In the genomic region with DNA sequence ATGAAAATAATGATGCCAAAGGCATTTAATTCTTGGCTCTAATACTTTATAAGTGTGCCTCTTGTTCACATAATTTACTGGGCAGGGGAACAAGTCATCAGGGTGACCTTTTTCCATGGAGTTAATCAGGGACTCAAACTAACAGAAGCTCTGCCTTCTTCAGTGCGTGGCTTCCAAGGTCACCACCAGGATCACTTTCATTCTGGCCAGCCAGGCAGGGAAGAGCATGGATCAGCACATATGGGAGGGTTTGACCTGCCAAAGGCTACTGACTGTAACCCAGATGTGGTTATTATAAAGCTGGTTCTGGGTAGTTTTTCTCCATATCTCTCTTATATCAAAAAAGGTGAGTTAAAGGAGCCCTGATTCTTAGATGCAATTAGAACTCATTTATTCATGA, we compare ENCODE assay signal across 17 cellular contexts. TPM values are rescaled to one million over a fixed set of nuclear protein-coding genes. Genes with fewer than 3 reads are reported as not detected.
DNase-seq lines count a peak whose midpoint lies in the region; ATAC-seq and TF ChIP-seq lines count a peak whose summit lies in the region.
"Had no signal": no experiment of that assay in that cellular context is flagged by ENCODE, and none has a peak within 500 bp of the region (broad histone marks: within the 10 kb centered on the region; RNA-seq: fewer than 3 reads in every experiment).

No MANE protein-coding gene starts in this region.

- H3F3A ChIP-seq in neural progenitor cell (ENCODE audit: low read depth), result no peaks in the 10 kb centered on the region

- H2BK120ac ChIP-seq in IMR-90 (ENCODE audit: low read depth, low read length), result no peak overlapping the region

- no peaks in the 10 kb centered on the region; the same call in none of the 2 replicates for H3K9me1 ChIP-seq in IMR-90 (ENCODE audit: insufficient read depth, low read length)

- no peak overlapping the region for H3K9ac ChIP-seq in IMR-90 (ENCODE audit: low read depth, low read length)
- no peak overlapping the region for H3K9ac ChIP-seq in parathyroid adenoma
- no peak overlapping the region for H3K9ac ChIP-seq in neural progenitor cell
- H3K9ac ChIP-seq: BLaER1, GM23248 had no signal

- WGBS in IMR-90 (ENCODE audit: extremely low coverage in 2 of 2, insufficient read length in 1 of 2), 2 experiments, result no CpG with 5 or more reads among the region's 1 CpG

- no peak overlapping the region for H3K4me3 Mint-ChIP-seq in WTC11
- no peak overlapping the region for H3K4me3 Mint-ChIP-seq in neural progenitor cell
- H3K4me3 Mint-ChIP-seq: CD4-positive, CD25-positive, alpha-beta regulatory T cell had no signal

- H3K36me3 Mint-ChIP-seq in WTC11 (no peaks in the 10 kb centered on the region), neural progenitor cell (no peaks in the 10 kb centered on the region)
- H3K36me3 Mint-ChIP-seq: CD4-positive, CD25-positive, alpha-beta regulatory T cell had no signal

- H3K9me3 Mint-ChIP-seq in WTC11 (no peaks in the 10 kb centered on the region; the same call in 1 of the 2 replicates), neural progenitor cell (peaks cover 2% of the 10 kb centered on the region)

- no peak overlapping the region for H4K5ac ChIP-seq in IMR-90 (ENCODE audit: low read depth, low read length)

- no peak for TF ChIP-seq POLR2A in IMR-90 (IDR thresholded peaks at IDR 0.05; ENCODE audit: low read depth, low read length)

- intact Hi-C loops in IMR-90 (cut with micrococcal nuclease), result loop anchor here (5.0 kb wide), 1 partner anchor 65 kb away; no protein-coding TSS in a partner anchor

- H3K56ac ChIP-seq in IMR-90 (ENCODE audit: extremely low read depth, insufficient read depth, low read length), result no peak overlapping the region

- BruUV-seq in IMR-90 (replicated peaks; lab: Mats Ljungman, UMichigan), result no TSS peak

- no peak overlapping the region for H2BK15ac ChIP-seq in IMR-90 (ENCODE audit: low read depth, low read length)

- H3K27me3 Mint-ChIP-seq in WTC11 (ENCODE audit: low read depth) (peaks cover 19% of the 10 kb centered on the region), neural progenitor cell (ENCODE audit: insufficient read depth, low read depth) (peaks cover 5% of the 10 kb centered on the region)

- H3K4me1 Mint-ChIP-seq in WTC11 (peaks cover 51% of the 10 kb centered on the region), neural progenitor cell (peaks cover 4% of the 10 kb centered on the region)

- CTCF ChIA-PET in IMR-90 (lab: Yijun Ruan, JAX), result interaction anchor here (0.8 kb wide), 1 partner anchor 191 kb away, joined by 5 read pairs; no protein-coding TSS in a partner anchor
- CTCF ChIA-PET in WTC11 (lab: Charles Lee), result interaction anchor here (1.3 kb wide), 1 partner anchor 11 kb away, joined by 3 read pairs; no protein-coding TSS in a partner anchor

- no peak overlapping the region for H3K23ac ChIP-seq in IMR-90 (ENCODE audit: low read depth, low read length)

- POLR2A ChIA-PET in IMR-90 (lab: Charles Lee; ENCODE audit: unreplicated experiment), result no interaction called here
- POLR2A ChIA-PET in WTC11 (lab: Charles Lee), result no interaction called here

- ATAC-seq in IMR-90 (ENCODE audit: low read depth), result no peak
- no peak for ATAC-seq in WTC11

- H3K36me3 ChIP-seq in IMR-90 (ENCODE audit: control insufficient read depth, insufficient read depth, low read length), result no peaks in the 10 kb centered on the region
- no peaks in the 10 kb centered on the region for H3K36me3 ChIP-seq in parathyroid adenoma (ENCODE audit: control insufficient read depth, insufficient read depth, low read length)
- H3K36me3 ChIP-seq in neural progenitor cell, result no peaks in the 10 kb centered on the region
- H3K36me3 ChIP-seq: BLaER1 had no signal

- no peak overlapping the region for H3K4me2 ChIP-seq in IMR-90 (ENCODE audit: low read depth, low read length)
- no peak overlapping the region for H3K4me2 ChIP-seq in parathyroid adenoma (ENCODE audit: low read length)
- H3K4me2 ChIP-seq in neural progenitor cell, result no peak overlapping the region

- H3K27ac Mint-ChIP-seq in WTC11, result no peak overlapping the region
- no peak overlapping the region for H3K27ac Mint-ChIP-seq in neural progenitor cell
- H3K27ac Mint-ChIP-seq: CD4-positive, CD25-positive, alpha-beta regulatory T cell had no signal

- H3K27ac ChIP-seq in IMR-90 (ENCODE audit: insufficient read depth, low read length) (no peak overlapping the region), parathyroid adenoma (peak overlapping the region; percentile 33), neural progenitor cell (no peak overlapping the region)
- H3K27ac ChIP-seq: 22Rv1, BLaER1, GM23248, HL-60 had no signal

- H2BK20ac ChIP-seq in IMR-90 (ENCODE audit: low read depth, low read length), result no peak overlapping the region

- H2AFZ ChIP-seq in IMR-90 (replicated peaks; ENCODE audit: low read length, poor library complexity) (no peak overlapping the region), parathyroid adenoma (peak overlapping the region; percentile 21), neural progenitor cell (replicated peaks) (no peak overlapping the region)
- H2AFZ ChIP-seq: GM23248 had no signal

- H3K79me2 ChIP-seq in parathyroid adenoma (no peaks in the 10 kb centered on the region), neural progenitor cell (ENCODE audit: low read depth) (no peaks in the 10 kb centered on the region)

- no peak overlapping the region for H2BK5ac ChIP-seq in IMR-90 (ENCODE audit: low read depth, low read length, poor library complexity, severe bottlenecking)

- H3K27me3 ChIP-seq in IMR-90 (ENCODE audit: control insufficient read depth, insufficient read depth, low read length) (no peaks in the 10 kb centered on the region), parathyroid adenoma (ENCODE audit: control insufficient read depth, insufficient read depth, low read length) (no peaks in the 10 kb centered on the region), neural progenitor cell (peaks cover 15% of the 10 kb centered on the region)
- H3K27me3 ChIP-seq: BLaER1 had no signal

- H2AK5ac ChIP-seq in IMR-90 (ENCODE audit: low read depth, low read length), result peak overlapping the region; percentile 81; the same call in 1 of the 2 replicates

- H4K91ac ChIP-seq in IMR-90 (ENCODE audit: insufficient read depth, low read depth, low read length), result no peak overlapping the region

- H2AK9ac ChIP-seq in IMR-90 (replicated peaks; ENCODE audit: low read depth, low read length, poor library complexity), result no peak overlapping the region

- H3K14ac ChIP-seq in IMR-90 (replicated peaks; ENCODE audit: low read depth, low read length), result no peak overlapping the region

- H3K4me1 ChIP-seq in IMR-90 (ENCODE audit: control insufficient read depth, insufficient read depth, low read length) (peaks cover 7% of the 10 kb centered on the region), parathyroid adenoma (peaks cover 21% of the 10 kb centered on the region), neural progenitor cell (no peaks in the 10 kb centered on the region)

- dilution Hi-C loops in IMR-90 (cut with HindIII; ENCODE audit: low sequenced_read_pairs, unreplicated experiment), result no loop called here

- H4K8ac ChIP-seq in IMR-90 (ENCODE audit: low read depth in 2 of 2, low read length in 2 of 2), result no peak overlapping the region

- DNase-seq in DMS 273 (lab: John Stamatoyannopoulos, UW; ENCODE audit: unreplicated experiment), result peak; percentile 7
- DNase-seq in DMS 273 treated with DMSO at 0.1 percent for 48 hours (lab: John Stamatoyannopoulos, UW), result no peak
- DNase-seq in IMR-90, result no peak
- DNase-seq in WTC11 (ENCODE audit: low spot score), result no peak
- no peak for DNase-seq in neural progenitor cell (ENCODE audit: low spot score)
- no peak for DNase-seq in KBM-7
- DNase-seq in HT-29 (ENCODE audit: low spot score), result no peak
- DNase-seq: Calu3; CD4-positive, CD25-positive, alpha-beta regulatory T cell; DMS153; DMS79 treated with DMSO at 0.1 percent for 48 hours; EL; GM23248 had no signal

- H3K79me1 ChIP-seq in IMR-90 (ENCODE audit: low read depth in 1 of 2, low read length in 2 of 2), result no peaks in the 10 kb centered on the region

- no peak overlapping the region for H3K4ac ChIP-seq in IMR-90 (ENCODE audit: low read depth, low read length)

- no peak for TF ChIP-seq RAD21 in IMR-90 (IDR thresholded peaks at IDR 0.05; ENCODE audit: low read length)

- H4K20me1 ChIP-seq in IMR-90 (ENCODE audit: insufficient read depth, low read length) (no peaks in the 10 kb centered on the region), neural progenitor cell (ENCODE audit: low read depth) (no peaks in the 10 kb centered on the region)
- H4K20me1 ChIP-seq: BLaER1 had no signal

- no peaks in the 10 kb centered on the region for H3K9me3 ChIP-seq in IMR-90 (ENCODE audit: control insufficient read depth, insufficient read depth, low read length)
- H3K9me3 ChIP-seq in parathyroid adenoma (ENCODE audit: control insufficient read depth, low read length), result no peaks in the 10 kb centered on the region
- H3K9me3 ChIP-seq in neural progenitor cell (ENCODE audit: low read depth), result no peaks in the 10 kb centered on the region
- H3K9me3 ChIP-seq: BLaER1 had no signal

- no peak for TF ChIP-seq CTCF in IMR-90 (conservative IDR thresholded peaks at IDR 0.05; ENCODE audit: low read depth, low read length)
- TF ChIP-seq CTCF in WTC11 (IDR thresholded peaks at IDR 0.05), result no peak
- TF ChIP-seq CTCF in parathyroid adenoma (IDR thresholded peaks at IDR 0.05), result no peak
- no peak for TF ChIP-seq CTCF in neural progenitor cell (IDR thresholded peaks at IDR 0.05)

- H3K18ac ChIP-seq in IMR-90 (ENCODE audit: low read depth, low read length), result no peak overlapping the region

- in situ Hi-C loops in IMR-90 (cut with MboI; ENCODE audit: low sequenced_read_pairs), result loop anchor here (5.0 kb wide), 1 partner anchor 595 kb away; no protein-coding TSS in a partner anchor
- in situ Hi-C loops in KBM-7 (cut with MboI; ENCODE audit: low pct_unique_long_range_greater_than_20kb, low sequenced_read_pairs), result no loop called here

- no peak overlapping the region for H3K4me3 ChIP-seq in IMR-90 (ENCODE audit: insufficient read depth, low read depth, low read length)
- H3K4me3 ChIP-seq in parathyroid adenoma (ENCODE audit: low read depth, low read length), result no peak overlapping the region
- no peak overlapping the region for H3K4me3 ChIP-seq in neural progenitor cell
- H3K4me3 ChIP-seq: BLaER1, GM23248 had no signal

TF ChIP-seq in IMR-90, 13 proteins besides CTCF, POLR2A, EP300 and RAD21 (continues in another document):
- no peak for TF ChIP-seq MAFK (IDR thresholded peaks at IDR 0.05; ENCODE audit: low read depth, low read length)
- TF ChIP-seq RCOR1 (IDR thresholded peaks at IDR 0.05; ENCODE audit: insufficient replicate concordance, low read length), result no peak
- TF ChIP-seq CEBPB (IDR thresholded peaks at IDR 0.05; ENCODE audit: low read depth, low read length), result no peak

TF ChIP-seq in WTC11, 78 proteins besides CTCF, POLR2A, EP300 and RAD21 (continues in another document):
- no peak for TF ChIP-seq CBFB (CRISPR knock-in tag; IDR thresholded peaks at IDR 0.05; ENCODE audit: low read depth)

RNA-seq across cellular contexts. Expression of a gene that starts 5.1 kb away (rescaled TPM):
- total RNA-seq in IMR-90 (2012; rRNA removed) (16.1 and 17.5 TPM in 2 replicates), WTC11 (2021) (11.3 to 18.5 TPM (median 17.5 TPM) in 3 replicates), neural progenitor cell (ENCODE audit: low replicate concordance) (24.7 and 30.2 TPM in 2 replicates)
- 4.4 and 5.6 TPM in 2 replicates for polyA plus RNA-seq in IMR-90 (2012; rRNA removed)
- polyA plus RNA-seq in IMR-90 (2012; cell fraction: cytosol; rRNA removed), result 2.1 and 2.3 TPM in 2 replicates
- 1.3 and 5.0 TPM in 2 replicates for polyA plus RNA-seq in IMR-90 (2012; cell fraction: nucleus; rRNA removed; ENCODE audit: low replicate concordance)
- total RNA-seq in HT-29 (2014; rRNA removed; shearing (Covaris generic)), result 3.3 and 3.5 TPM in 2 replicates
